ENCODE assay signal across 2 cellular contexts in genomic region chr1:26959722-26960624, GRCh38.
TF ChIP-seq lines count a peak whose summit lies in the region.

TSS of gene KDF1 (minus strand) at chr1:26960468. CDS start at chr1:26952380, 8,088 bp downstream.

TF ChIP-seq in SK-N-SH treated with all-trans-retinoic acid at 6 μM for 48 hours, 23 proteins besides CTCF, POLR2A, EP300 and RAD21:
- TF ChIP-seq PATZ1 (CRISPR knock-in tag; IDR thresholded peaks at IDR 0.05; ENCODE audit: borderline replicate concordance) (no peak), POU6F1 (CRISPR knock-in tag; IDR thresholded peaks at IDR 0.05; ENCODE audit: borderline replicate concordance, low read depth) (no peak), SNAI2 (CRISPR knock-in tag; IDR thresholded peaks at IDR 0.05) (no peak), PPARA (CRISPR knock-in tag; IDR thresholded peaks at IDR 0.05; ENCODE audit: borderline replicate concordance) (no peak), ZNF70 (CRISPR knock-in tag; IDR thresholded peaks at IDR 0.05) (no peak), ESRRG (CRISPR knock-in tag; IDR thresholded peaks at IDR 0.05) (no peak), ISL1 (CRISPR knock-in tag; IDR thresholded peaks at IDR 0.05) (no peak), ZNF8 (CRISPR knock-in tag; IDR thresholded peaks at IDR 0.05) (no peak), CSRNP3 (CRISPR knock-in tag; IDR thresholded peaks at IDR 0.05) (no peak), CSDC2 (CRISPR knock-in tag; IDR thresholded peaks at IDR 0.05) (no peak), TOX (CRISPR knock-in tag; IDR thresholded peaks at IDR 0.05; ENCODE audit: borderline replicate concordance) (no peak), ARNTL (CRISPR knock-in tag; IDR thresholded peaks at IDR 0.05; ENCODE audit: borderline replicate concordance, low read depth) (no peak), ZFP30 (CRISPR knock-in tag; IDR thresholded peaks at IDR 0.05) (no peak), ZNF565 (CRISPR knock-in tag; conservative IDR thresholded peaks at IDR 0.05; ENCODE audit: low read depth) (no peak), BACH2 (CRISPR knock-in tag; IDR thresholded peaks at IDR 0.05; ENCODE audit: borderline replicate concordance) (no peak), TCF4 (CRISPR knock-in tag; IDR thresholded peaks at IDR 0.05; ENCODE audit: borderline replicate concordance) (no peak), ZFP3 (CRISPR knock-in tag; IDR thresholded peaks at IDR 0.05) (no peak), RARB (CRISPR knock-in tag; IDR thresholded peaks at IDR 0.05) (no peak), GLIS3 (CRISPR knock-in tag; IDR thresholded peaks at IDR 0.05) (no peak)

TF ChIP-seq in GM12878, 131 proteins besides CTCF, POLR2A, EP300 and RAD21:
- TF ChIP-seq TCF3 (IDR thresholded peaks at IDR 0.05; ENCODE audit: borderline replicate concordance, insufficient read depth, low read depth, low read length) = 0 out of 2 replicates have a peak, but pooled peaks have one; percentile 51
- no peak for TF ChIP-seq ELK1 (IDR thresholded peaks at IDR 0.05; ENCODE audit: low read depth, low read length)
